In the genomic region with DNA sequence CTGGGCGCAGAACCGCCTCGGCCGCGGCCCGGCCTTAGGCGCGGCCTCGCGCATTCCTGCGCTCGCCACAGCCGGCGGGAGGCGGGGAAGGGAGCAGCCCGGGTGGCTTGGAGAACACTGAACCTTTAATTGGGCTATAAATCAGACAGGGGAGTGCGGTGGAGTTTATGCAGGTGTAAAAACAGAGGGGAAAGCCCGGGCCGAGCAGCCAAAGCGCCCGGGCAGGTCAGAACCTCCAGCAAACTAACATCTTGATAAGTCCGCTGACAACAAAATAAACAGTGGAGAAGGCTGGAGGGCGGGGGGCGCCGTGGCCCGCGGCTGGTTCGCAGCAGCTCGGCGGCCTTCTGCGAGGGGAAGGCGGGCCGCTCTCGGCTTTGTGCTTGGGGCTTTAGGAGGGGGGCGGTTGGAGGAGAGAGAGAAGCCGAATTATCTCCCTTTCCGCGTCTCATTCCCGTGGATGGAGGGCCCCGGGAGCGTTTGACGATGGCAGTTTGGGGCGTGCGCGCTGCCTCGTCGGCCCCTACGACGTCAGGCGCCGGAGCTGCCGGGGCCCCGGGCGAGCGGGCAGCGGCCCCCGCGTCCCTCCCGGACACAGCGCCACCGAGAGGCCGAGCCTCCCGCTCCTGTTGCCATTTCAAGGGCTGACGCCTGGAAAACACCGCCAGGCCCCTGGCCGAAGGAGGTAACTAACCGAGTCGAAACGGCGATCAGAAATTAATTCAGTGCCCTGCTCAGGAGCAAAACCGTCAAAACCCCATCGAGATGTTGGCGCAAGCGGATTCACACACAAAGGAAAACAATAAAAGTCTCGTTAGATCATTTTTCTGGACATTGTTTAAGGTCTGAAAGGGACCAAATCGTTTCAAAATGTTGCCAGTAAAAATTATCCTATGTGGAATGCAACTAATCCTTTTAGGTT, we compare ENCODE assay signal across 1 cellular context.
TF ChIP-seq lines count a peak whose summit lies in the region.

No MANE protein-coding gene starts in this region.

TF ChIP-seq in IMR-90, 13 proteins besides CTCF, POLR2A, EP300 and RAD21 (continued from another document):
- no peak for TF ChIP-seq FOS (IDR thresholded peaks at IDR 0.05; ENCODE audit: low read depth, low read length)
- TF ChIP-seq RFX5 (IDR thresholded peaks at IDR 0.05; ENCODE audit: low read depth, low read length): no peak
- TF ChIP-seq CHD1 (IDR thresholded peaks at IDR 0.05; ENCODE audit: low read depth, low read length): no peak
